27 cellular contexts compared by ENCODE assay signal in genomic region chr13:107531180-107531579, GRCh38.
"Had no signal": no experiment of that assay in that cellular context is flagged by ENCODE, and none has a peak within 500 bp of the region (broad histone marks: within the 10 kb centered on the region; RNA-seq: fewer than 3 reads in every experiment).

No MANE protein-coding gene starts in this region.

- DNase-seq: colonic mucosa; cortex of kidney; effector CD8-positive, alpha-beta T cell; effector memory CD8-positive, alpha-beta T cell; endodermal cell; erythroblast; esophagus squamous epithelium; foreskin fibroblast; foreskin melanocyte; gastrocnemius medialis; glutamatergic neuron; head of caudate nucleus; heart right ventricle; hippocampal formation; left cardiac atrium; left lung; left ventricle myocardium superior; lower lobe of right lung; mucosa of descending colon; naive B cell had no signal

- H3K27me3 Mint-ChIP-seq: dendritic cell treated with granulocyte-macrophage colony-stimulating factor and Interleukin-4, amounts not matched to agents 40 ng/mL and 50 ng/mL, for 4 days; effector memory CD8-positive, alpha-beta T cell; naive B cell had no signal

- H3K9me3 ChIP-seq: colonic mucosa, gastrocnemius medialis, left lung, lower lobe of right lung, mucosa of descending colon had no signal

- H3K27ac Mint-ChIP-seq: dendritic cell treated with granulocyte-macrophage colony-stimulating factor and Interleukin-4, amounts not matched to agents 40 ng/mL and 50 ng/mL, for 4 days; effector memory CD8-positive, alpha-beta T cell; endodermal cell; mesothelial cell of epicardium; naive B cell had no signal

- H3K4me3 ChIP-seq: colonic mucosa, esophagus squamous epithelium, gastrocnemius medialis, heart right ventricle, left lung, lower lobe of right lung, mucosa of descending colon had no signal

- FAIRE-seq: endometrium, islet of Langerhans, keratinocyte had no signal

- H3K4me1 ChIP-seq: colonic mucosa, esophagus squamous epithelium, gastrocnemius medialis, heart right ventricle, left lung, lower lobe of right lung had no signal

- H3K27me3 ChIP-seq: colonic mucosa, esophagus squamous epithelium, gastrocnemius medialis, heart right ventricle, left lung had no signal

- H3K4me3 Mint-ChIP-seq: dendritic cell treated with granulocyte-macrophage colony-stimulating factor and Interleukin-4, amounts not matched to agents 40 ng/mL and 50 ng/mL, for 4 days; effector memory CD8-positive, alpha-beta T cell; endodermal cell; mesothelial cell of epicardium; naive B cell had no signal

- H3K36me3 Mint-ChIP-seq: mesothelial cell of epicardium, naive B cell had no signal

- ATAC-seq: effector memory CD8-positive, alpha-beta T cell; esophagus mucosa; gastrocnemius medialis; heart right ventricle; left cardiac atrium; left lung; left ventricle myocardium superior; lower lobe of right lung; mucosa of descending colon had no signal

- H3K36me3 ChIP-seq: colonic mucosa, esophagus squamous epithelium, gastrocnemius medialis, heart right ventricle, left lung, lower lobe of right lung had no signal

- H3K27ac ChIP-seq: colonic mucosa, epithelial cell of prostate, esophagus squamous epithelium, gastrocnemius medialis, heart right ventricle, left lung, lower lobe of right lung had no signal

- H3K4me1 Mint-ChIP-seq: mesothelial cell of epicardium, naive B cell had no signal
